ENCODE assay signal across 8 cellular contexts in genomic region chr20:21509597-21510331, GRCh38. TPM values are rescaled to one million over a fixed set of nuclear protein-coding genes. Genes with fewer than 3 reads are reported as not detected.
DNase-seq lines count a peak whose midpoint lies in the region; ATAC-seq and TF ChIP-seq lines count a peak whose summit lies in the region.

No MANE protein-coding gene starts in this region.

- H3K4me1 Mint-ChIP-seq in activated naive CD8-positive, alpha-beta T cell treated with anti-CD3 and anti-CD28 coated beads, Interleukin-2, amount 10 ng/mL, durations not matched to agents 7 days and 5 days: peaks cover 33% of the 10 kb centered on the region

- no peak overlapping the region for H3K27ac ChIP-seq in right cardiac atrium (ENCODE audit: low read length)
- peak overlapping the region; percentile 81 for H3K27ac ChIP-seq in layer of hippocampus (ENCODE audit: low read depth, low read length)
- no peak overlapping the region for H3K27ac ChIP-seq in upper lobe of left lung

- peak overlapping the region; percentile 79 for H3K4me3 Mint-ChIP-seq in activated naive CD8-positive, alpha-beta T cell treated with anti-CD3 and anti-CD28 coated beads, Interleukin-2, amount 10 ng/mL, durations not matched to agents 7 days and 5 days

- intact Hi-C loops in right cardiac atrium (cut with DNase I): loop anchor here in 3 of 4 donors (5.0 to 10.0 kb wide), 4 partner anchors 272 to 675 kb away; no protein-coding TSS in a partner anchor
- intact Hi-C loops in cardiac septum (cut with DNase I): loop anchor here (5.0 kb wide), 1 partner anchor 647 kb away; no protein-coding TSS in a partner anchor

- CTCF ChIA-PET in GM10248 (lab: Yijun Ruan, JAX): interaction anchor here (1.2 to 3.3 kb wide), 5 partner anchors 8 to 673 kb away, joined by 3 to 15 read pairs (median 4); no protein-coding TSS in a partner anchor

- no peaks in the 10 kb centered on the region for H3K36me3 Mint-ChIP-seq in activated naive CD8-positive, alpha-beta T cell treated with anti-CD3 and anti-CD28 coated beads, Interleukin-2, amount 10 ng/mL, durations not matched to agents 7 days and 5 days

- no peak overlapping the region for H3K27ac Mint-ChIP-seq in activated naive CD8-positive, alpha-beta T cell treated with anti-CD3 and anti-CD28 coated beads, Interleukin-2, amount 10 ng/mL, durations not matched to agents 7 days and 5 days

- DNase-seq in right cardiac atrium (no peak), cardiac septum (ENCODE audit: low spot score) (no peak), upper lobe of left lung (peak in 1 of 2 donors; percentile 76), GM10248 (ENCODE audit: extremely low spot score) (no peak)
- DNase-seq in activated naive CD8-positive, alpha-beta T cell treated with anti-CD3 and anti-CD28 coated beads, Interleukin-2, amount 10 ng/mL, durations not matched to agents 7 days and 5 days: peak; percentile 45

- no peak for TF ChIP-seq POLR2A in upper lobe of left lung (IDR thresholded peaks at IDR 0.05)

- no peak for TF ChIP-seq EP300 in upper lobe of left lung (IDR thresholded peaks at IDR 0.05)

- no peaks in the 10 kb centered on the region for H3K9me3 Mint-ChIP-seq in activated naive CD8-positive, alpha-beta T cell treated with anti-CD3 and anti-CD28 coated beads, Interleukin-2, amount 10 ng/mL, durations not matched to agents 7 days and 5 days

- H3K9me3 ChIP-seq in right cardiac atrium (ENCODE audit: control insufficient read depth, low read length) (no peaks in the 10 kb centered on the region), upper lobe of left lung (no peaks in the 10 kb centered on the region)

- H3K4me3 ChIP-seq in right cardiac atrium (ENCODE audit: low read length): peak overlapping the region; percentile 42
- H3K4me3 ChIP-seq in upper lobe of left lung: peak overlapping the region in 3 of 4 donors; percentile 32 to 45 (median 36)

- WGBS in right cardiac atrium: 2% methylated on average over 40 of the region's 40 CpGs
- WGBS in upper lobe of left lung, 2 donors: 7% methylated on average over 26 to 37 of the region's 40 CpGs

- H3K27me3 ChIP-seq in right cardiac atrium (ENCODE audit: control insufficient read depth, insufficient read depth) (no peaks in the 10 kb centered on the region), layer of hippocampus (ENCODE audit: control insufficient read depth, insufficient read depth, low read length) (peaks cover 12% of the 10 kb centered on the region), upper lobe of left lung (peaks cover 7 to 99% (median 70%) of the 10 kb centered on the region in 4 donors)

- H3K4me1 ChIP-seq in right cardiac atrium (ENCODE audit: control insufficient read depth, insufficient read depth, low read length) (no peaks in the 10 kb centered on the region), upper lobe of left lung (peaks cover 63 to 83% (median 69%) of the 10 kb centered on the region in 4 donors)

- no peaks in the 10 kb centered on the region for H3K36me3 ChIP-seq in upper lobe of left lung

- TF ChIP-seq CTCF in upper lobe of left lung (IDR thresholded peaks at IDR 0.05) (no peak), GM10248 (IDR thresholded peaks at IDR 0.05; ENCODE audit: control extremely low read depth, extremely low read depth, low read depth, missing control alignments) (no peak)

- H3K27me3 Mint-ChIP-seq in activated naive CD8-positive, alpha-beta T cell treated with anti-CD3 and anti-CD28 coated beads, Interleukin-2, amount 10 ng/mL, durations not matched to agents 7 days and 5 days: peaks cover 75% of the 10 kb centered on the region

- ATAC-seq in right cardiac atrium (no peak), upper lobe of left lung (ENCODE audit: low FRiP score in 2 of 2) (no peak), HG03108 (IDR thresholded peaks at IDR 0.05; ENCODE audit: unreplicated experiment) (no peak), HG03565 (IDR thresholded peaks at IDR 0.05; ENCODE audit: unreplicated experiment) (no peak)
- no peak for ATAC-seq in activated naive CD8-positive, alpha-beta T cell treated with anti-CD3 and anti-CD28 coated beads, Interleukin-2, amount 10 ng/mL, durations not matched to agents 7 days and 5 days (ENCODE audit: low read depth)

- POLR2A ChIA-PET in activated naive CD8-positive, alpha-beta T cell treated with anti-CD3 and anti-CD28 coated beads, Interleukin-2, amount 10 ng/mL, durations not matched to agents 7 days and 5 days (lab: Charles Lee): no interaction called here
- POLR2A ChIA-PET in GM10248 (lab: Yijun Ruan, JAX): no interaction called here

RNA-seq across cellular contexts. Expression of gene NKX2-2, which starts 4.1 kb away (rescaled TPM):
- not detected for total RNA-seq in right cardiac atrium
- polyA plus RNA-seq in right cardiac atrium: not detected
- total RNA-seq in cardiac septum: 0.11 TPM
- not detected for total RNA-seq in activated naive CD8-positive, alpha-beta T cell treated with anti-CD3 and anti-CD28 coated beads, Interleukin-2, amount 10 ng/mL, durations not matched to agents 7 days and 5 days
- not detected for total RNA-seq in upper lobe of left lung
